14 cellular contexts compared by ENCODE assay signal in the genomic region with DNA sequence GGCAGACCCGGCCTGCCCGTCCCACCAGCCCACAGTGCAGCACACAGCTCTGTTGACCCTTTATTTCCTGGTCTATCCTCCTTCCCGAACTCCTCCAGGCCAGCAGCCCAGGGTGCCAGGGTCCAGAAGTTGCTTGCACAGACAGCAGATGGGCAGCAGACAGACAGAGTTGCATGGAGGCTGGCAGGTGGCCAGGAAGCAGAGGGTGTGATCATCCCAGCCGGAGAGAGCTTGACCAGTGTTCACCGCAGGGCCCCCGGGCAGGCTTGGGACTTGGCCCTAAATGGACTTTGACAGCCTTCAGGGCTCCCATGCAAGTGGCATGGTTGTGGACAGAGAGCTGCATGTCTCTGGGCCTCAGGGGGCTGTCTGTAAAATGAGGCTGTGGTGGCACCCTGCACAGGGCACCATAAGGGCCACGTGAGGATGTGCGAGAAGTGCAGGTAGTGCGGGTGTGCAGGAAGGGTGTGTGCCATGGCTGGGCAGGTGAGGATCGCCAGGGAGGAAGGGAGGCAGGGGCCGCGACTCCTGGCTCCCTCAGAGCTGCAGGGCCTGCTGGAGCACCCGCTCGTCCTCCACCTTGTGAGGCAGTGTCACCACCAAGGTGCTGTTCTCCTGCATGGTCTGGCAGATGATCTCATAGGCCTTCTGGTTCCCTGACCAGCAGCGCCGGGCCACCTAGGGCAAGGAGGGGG. TPM values are rescaled to one million over a fixed set of nuclear protein-coding genes. Genes with fewer than 3 reads are reported as not detected.
DNase-seq lines count a peak whose midpoint lies in the region; ATAC-seq and TF ChIP-seq lines count a peak whose summit lies in the region.
"Had no signal": no experiment of that assay in that cellular context is flagged by ENCODE, and none has a peak within 500 bp of the region (broad histone marks: within the 10 kb centered on the region; RNA-seq: fewer than 3 reads in every experiment).

No MANE protein-coding gene starts in this region.

- no peak overlapping the region for H3K4me3 ChIP-seq in cardiac fibroblast (replicated peaks in 1 of 2; ENCODE audit: low read depth in 2 of 2, low read length in 2 of 2)
- H3K4me3 ChIP-seq in liver (ENCODE audit: low read depth in 1 of 3, low read length in 3 of 3) = no peak overlapping the region
- H3K4me3 ChIP-seq: BLaER1, SJSA1 had no signal

- peaks cover 7 to 40% (median 16%) of the 10 kb centered on the region in 4 donors for H3K4me1 ChIP-seq in liver (ENCODE audit: control insufficient read depth in 4 of 4, insufficient read depth in 4 of 4, low read length in 3 of 4)
- H3K4me1 ChIP-seq: SJSA1 had no signal

- WGBS in liver = 74% methylated on average over 16 of the region's 16 CpGs

- no peaks in the 10 kb centered on the region for H3K36me3 ChIP-seq in liver (ENCODE audit: control insufficient read depth in 4 of 4, insufficient read depth in 3 of 4, low read depth in 1 of 4, low read length in 3 of 4)
- H3K36me3 ChIP-seq: BLaER1, SJSA1 had no signal

- no peaks in the 10 kb centered on the region for H3K27me3 ChIP-seq in liver (ENCODE audit: control insufficient read depth in 4 of 4, insufficient read depth in 4 of 4, low read length in 3 of 4)
- H3K27me3 ChIP-seq: BLaER1, SJSA1 had no signal

- H3K9ac ChIP-seq in liver (ENCODE audit: low read depth in 1 of 2, low read length in 2 of 2) = no peak overlapping the region
- H3K9ac ChIP-seq: BLaER1 had no signal

- ATAC-seq in GM18868 (IDR thresholded peaks at IDR 0.05; ENCODE audit: unreplicated experiment) (no peak), HG02588 (IDR thresholded peaks at IDR 0.05; ENCODE audit: unreplicated experiment) (no peak)

- no peak overlapping the region for H3K27ac ChIP-seq in liver (ENCODE audit: low read depth in 1 of 2, low read length in 2 of 2)
- H3K27ac ChIP-seq: BLaER1, SJSA1 had no signal

- no peak for TF ChIP-seq RAD21 in liver (IDR thresholded peaks at IDR 0.05)

- H3K9me3 ChIP-seq in liver (ENCODE audit: control insufficient read depth in 4 of 4, low read length in 3 of 4) = no peaks in the 10 kb centered on the region
- H3K9me3 ChIP-seq: BLaER1, SJSA1 had no signal

- no peak for TF ChIP-seq CTCF in cardiac fibroblast (IDR thresholded peaks at IDR 0.05; ENCODE audit: low read depth, low read length)
- TF ChIP-seq CTCF in liver (IDR thresholded peaks at IDR 0.05; ENCODE audit: low read depth, low read length, missing input control) = no peak

- DNase-seq in AG20443 (ENCODE audit: low spot score) = peak; percentile 59
- DNase-seq in NCI-H146 (lab: John Stamatoyannopoulos, UW) = peak; percentile 61
- DNase-seq in cardiac fibroblast (ENCODE audit: low read depth in 2 of 2) = peak; percentile 37 to 40
- DNase-seq in A172 (ENCODE audit: low spot score) = no peak
- DNase-seq in HT-29 (ENCODE audit: low spot score) = no peak
- DNase-seq: HCEC 1CT; NCI-H1048; stimulated activated CD4-positive, alpha-beta T cell treated with anti-CD3 and anti-CD28 coated beads, Interleukin-1b, Interleukin-23, amount 100 ng/mL, for 48 hours had no signal

TF ChIP-seq in liver, 16 proteins besides CTCF, POLR2A, EP300 and RAD21:
- TF ChIP-seq, protein P1, sequence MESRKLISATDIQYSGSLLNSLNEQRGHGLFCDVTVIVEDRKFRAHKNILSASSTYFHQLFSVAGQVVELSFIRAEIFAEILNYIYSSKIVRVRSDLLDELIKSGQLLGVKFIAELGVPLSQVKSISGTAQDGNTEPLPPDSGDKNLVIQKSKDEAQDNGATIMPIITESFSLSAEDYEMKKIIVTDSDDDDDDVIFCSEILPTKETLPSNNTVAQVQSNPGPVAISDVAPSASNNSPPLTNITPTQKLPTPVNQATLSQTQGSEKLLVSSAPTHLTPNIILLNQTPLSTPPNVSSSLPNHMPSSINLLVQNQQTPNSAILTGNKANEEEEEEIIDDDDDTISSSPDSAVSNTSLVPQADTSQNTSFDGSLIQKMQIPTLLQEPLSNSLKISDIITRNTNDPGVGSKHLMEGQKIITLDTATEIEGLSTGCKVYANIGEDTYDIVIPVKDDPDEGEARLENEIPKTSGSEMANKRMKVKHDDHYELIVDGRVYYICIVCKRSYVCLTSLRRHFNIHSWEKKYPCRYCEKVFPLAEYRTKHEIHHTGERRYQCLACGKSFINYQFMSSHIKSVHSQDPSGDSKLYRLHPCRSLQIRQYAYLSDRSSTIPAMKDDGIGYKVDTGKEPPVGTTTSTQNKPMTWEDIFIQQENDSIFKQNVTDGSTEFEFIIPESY (IDR thresholded peaks at IDR 0.05) = no peak
- TF ChIP-seq RXRA (IDR thresholded peaks at IDR 0.05) (peak in 1 of 2 donors; percentile 17), SP1 (IDR thresholded peaks at IDR 0.05) (peak; percentile 24), FOXA1 (IDR thresholded peaks at IDR 0.05) (no peak), HNF4A (conservative IDR thresholded peaks at IDR 0.05) (peak; percentile 50 to 57), JUND (IDR thresholded peaks at IDR 0.05) (no peak), GABPA (IDR thresholded peaks at IDR 0.05 in 1 of 2, conservative IDR thresholded peaks at IDR 0.05 in 1 of 2) (no peak), HNF4G (IDR thresholded peaks at IDR 0.05) (no peak), EGR1 (IDR thresholded peaks at IDR 0.05; ENCODE audit: low read depth in 2 of 2) (no peak), NR2F2 (IDR thresholded peaks at IDR 0.05) (no peak)
- TF ChIP-seq, protein P2, sequence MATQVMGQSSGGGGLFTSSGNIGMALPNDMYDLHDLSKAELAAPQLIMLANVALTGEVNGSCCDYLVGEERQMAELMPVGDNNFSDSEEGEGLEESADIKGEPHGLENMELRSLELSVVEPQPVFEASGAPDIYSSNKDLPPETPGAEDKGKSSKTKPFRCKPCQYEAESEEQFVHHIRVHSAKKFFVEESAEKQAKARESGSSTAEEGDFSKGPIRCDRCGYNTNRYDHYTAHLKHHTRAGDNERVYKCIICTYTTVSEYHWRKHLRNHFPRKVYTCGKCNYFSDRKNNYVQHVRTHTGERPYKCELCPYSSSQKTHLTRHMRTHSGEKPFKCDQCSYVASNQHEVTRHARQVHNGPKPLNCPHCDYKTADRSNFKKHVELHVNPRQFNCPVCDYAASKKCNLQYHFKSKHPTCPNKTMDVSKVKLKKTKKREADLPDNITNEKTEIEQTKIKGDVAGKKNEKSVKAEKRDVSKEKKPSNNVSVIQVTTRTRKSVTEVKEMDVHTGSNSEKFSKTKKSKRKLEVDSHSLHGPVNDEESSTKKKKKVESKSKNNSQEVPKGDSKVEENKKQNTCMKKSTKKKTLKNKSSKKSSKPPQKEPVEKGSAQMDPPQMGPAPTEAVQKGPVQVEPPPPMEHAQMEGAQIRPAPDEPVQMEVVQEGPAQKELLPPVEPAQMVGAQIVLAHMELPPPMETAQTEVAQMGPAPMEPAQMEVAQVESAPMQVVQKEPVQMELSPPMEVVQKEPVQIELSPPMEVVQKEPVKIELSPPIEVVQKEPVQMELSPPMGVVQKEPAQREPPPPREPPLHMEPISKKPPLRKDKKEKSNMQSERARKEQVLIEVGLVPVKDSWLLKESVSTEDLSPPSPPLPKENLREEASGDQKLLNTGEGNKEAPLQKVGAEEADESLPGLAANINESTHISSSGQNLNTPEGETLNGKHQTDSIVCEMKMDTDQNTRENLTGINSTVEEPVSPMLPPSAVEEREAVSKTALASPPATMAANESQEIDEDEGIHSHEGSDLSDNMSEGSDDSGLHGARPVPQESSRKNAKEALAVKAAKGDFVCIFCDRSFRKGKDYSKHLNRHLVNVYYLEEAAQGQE (IDR thresholded peaks at IDR 0.05) = no peak
- TF ChIP-seq, protein P3, sequence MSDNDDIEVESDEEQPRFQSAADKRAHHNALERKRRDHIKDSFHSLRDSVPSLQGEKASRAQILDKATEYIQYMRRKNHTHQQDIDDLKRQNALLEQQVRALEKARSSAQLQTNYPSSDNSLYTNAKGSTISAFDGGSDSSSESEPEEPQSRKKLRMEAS (IDR thresholded peaks at IDR 0.05) = no peak

RNA-seq across cellular contexts. Expression of gene ZXDC, which starts 6.3 kb away (rescaled TPM):
- total RNA-seq in liver = 10 to 100 TPM; 17.2 to 42.3 TPM
- 10 to 100 TPM in 1 of 2 donors, 1 to 10 TPM in 1; 7.0 to 10.5 TPM for polyA plus RNA-seq in liver
- total RNA-seq in A172 (2014; rRNA removed; shearing (Covaris generic)) = 19.2 and 24.0 TPM in 2 replicates
- total RNA-seq in HT-29 (2014; rRNA removed; shearing (Covaris generic)) = 41.2 and 42.2 TPM in 2 replicates

RNA-seq across cellular contexts. Expression of gene UROC1, which starts 35.6 kb away (rescaled TPM):
- total RNA-seq in liver = 10 to 100 TPM in 1 of 2 donors, 1 to 10 TPM in 1; 5.9 to 28.4 TPM
- polyA plus RNA-seq in liver = 10 to 100 TPM; 16.5 to 20.0 TPM
- total RNA-seq in A172 (2014; rRNA removed; shearing (Covaris generic)) = not detected in 2 replicates
- not detected in 2 replicates for total RNA-seq in HT-29 (2014; rRNA removed; shearing (Covaris generic))
- total RNA-seq: NCI-H460, SJSA1 had no signal

RNA-seq across cellular contexts. Expression of gene CHST13, which starts 42.0 kb away (rescaled TPM):
- total RNA-seq in liver = 10 to 100 TPM; 19.7 to 39.1 TPM
- 10 to 100 TPM; 22.1 to 28.3 TPM for polyA plus RNA-seq in liver
- 0.26 TPM in 1 of 2 replicates, not detected in the other for total RNA-seq in A172 (2014; rRNA removed; shearing (Covaris generic))
- total RNA-seq in HT-29 (2014; rRNA removed; shearing (Covaris generic)) = 0.05 and 1.3 TPM in 2 replicates
- total RNA-seq: NCI-H460, SJSA1 had no signal

Comparison
In these comparisons a context has a peak if more than half of its experiments do, and no peak if none do; other contexts are left out.
1. DNase-seq: peak in AG20443 (single experiment), NCI-H146 (single experiment) and cardiac fibroblast (2 of 2); none in A172 (single experiment) and HT-29 (single experiment).